Comparison of ENCODE assay signal across 1 cellular context in the genomic region with DNA sequence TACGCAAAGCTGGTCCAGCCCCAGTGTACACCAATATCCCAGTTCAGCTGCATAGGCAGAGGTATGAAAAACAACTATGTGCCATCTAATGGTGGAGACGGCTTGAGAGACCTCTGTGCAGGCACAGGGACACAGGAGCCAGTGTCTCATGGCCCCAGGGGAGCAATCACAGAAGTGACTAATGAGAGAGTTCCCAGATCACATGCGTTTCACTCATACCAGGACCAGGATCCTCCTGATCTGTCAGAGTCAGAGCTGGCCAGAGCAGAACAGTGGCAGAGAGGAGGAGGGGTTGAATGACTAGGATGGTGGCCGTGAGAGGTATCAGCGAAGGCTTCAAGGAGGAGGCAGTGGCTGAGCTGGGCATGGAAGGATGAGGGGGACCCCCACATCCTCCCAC.
TF ChIP-seq lines count a peak whose summit lies in the region.

No MANE protein-coding gene starts in this region.

TF ChIP-seq in HEK293, 187 proteins besides CTCF, POLR2A, EP300 and RAD21 (continued from another document):
- TF ChIP-seq TCF7L2 (IDR thresholded peaks at IDR 0.05; ENCODE audit: borderline replicate concordance, low read depth, low read length) (no peak), ZNF266 (tag by site-specific recombination; IDR thresholded peaks at IDR 0.05; ENCODE audit: low read depth) (no peak), ZNF341 (tag by site-specific recombination; IDR thresholded peaks at IDR 0.05; ENCODE audit: low read depth) (no peak), KLF1 (tag by site-specific recombination; IDR thresholded peaks at IDR 0.05) (no peak)
- TF ChIP-seq, protein P1, sequence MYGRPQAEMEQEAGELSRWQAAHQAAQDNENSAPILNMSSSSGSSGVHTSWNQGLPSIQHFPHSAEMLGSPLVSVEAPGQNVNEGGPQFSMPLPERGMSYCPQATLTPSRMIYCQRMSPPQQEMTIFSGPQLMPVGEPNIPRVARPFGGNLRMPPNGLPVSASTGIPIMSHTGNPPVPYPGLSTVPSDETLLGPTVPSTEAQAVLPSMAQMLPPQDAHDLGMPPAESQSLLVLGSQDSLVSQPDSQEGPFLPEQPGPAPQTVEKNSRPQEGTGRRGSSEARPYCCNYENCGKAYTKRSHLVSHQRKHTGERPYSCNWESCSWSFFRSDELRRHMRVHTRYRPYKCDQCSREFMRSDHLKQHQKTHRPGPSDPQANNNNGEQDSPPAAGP (tag by site-specific recombination; IDR thresholded peaks at IDR 0.05) = no peak
TF ChIP-seq in HEK293: peak in this region for 9.
